Comparison of ENCODE assay signal across 13 cellular contexts in genomic region chr3:169404491-169404890, GRCh38.
"Had no signal": no experiment of that assay in that cellular context is flagged by ENCODE, and none has a peak within 500 bp of the region (broad histone marks: within the 10 kb centered on the region; RNA-seq: fewer than 3 reads in every experiment).

No MANE protein-coding gene starts in this region.

- DNase-seq: activated CD4-positive, alpha-beta T cell treated with anti-CD3 and anti-CD28 coated beads for 4 hours; activated CD8-positive, alpha-beta memory T cell treated with anti-CD3 and anti-CD28 coated beads for 24 hours; activated naive CD4-positive, alpha-beta T cell treated with Interleukin-2 at 50 U/mL for 16 hours; activated naive CD8-positive, alpha-beta T cell treated with anti-CD3 and anti-CD28 coated beads, Interleukin-2, amount 50 U/mL, for 24 hours; dermis blood vessel endothelial cell; foreskin fibroblast; small intestine had no signal

- H3K4me3 ChIP-seq: esophagus muscularis mucosa, SJSA1, tibial nerve had no signal

- H3K4me1 Mint-ChIP-seq: activated naive CD8-positive, alpha-beta T cell treated with anti-CD3 and anti-CD28 coated beads, Interleukin-2, amount 50 U/mL, for 24 hours; stimulated activated effector memory CD8-positive, alpha-beta T cell treated with anti-CD3 and anti-CD28 coated beads, Interleukin-12 subunit alpha, Interleukin-12 subunit beta, amount 100 ng/mL, for 72 hours had no signal

- H3K4me3 Mint-ChIP-seq: activated naive CD8-positive, alpha-beta T cell treated with anti-CD3 and anti-CD28 coated beads, Interleukin-2, amount 50 U/mL, for 24 hours; natural killer cell treated with Interleukin-12 subunit alpha and Interleukin-12 subunit beta and Interleukin-15 and Interleukin-18, amount 100 ng/mL, for 72 hours; stimulated activated effector memory CD8-positive, alpha-beta T cell treated with anti-CD3 and anti-CD28 coated beads, Interleukin-12 subunit alpha, Interleukin-12 subunit beta, amount 100 ng/mL, for 72 hours had no signal

- H3K4me1 ChIP-seq: esophagus muscularis mucosa, SJSA1, tibial nerve had no signal

- H3K36me3 Mint-ChIP-seq: natural killer cell treated with Interleukin-12 subunit alpha and Interleukin-12 subunit beta and Interleukin-15 and Interleukin-18, amount 100 ng/mL, for 72 hours; stimulated activated effector memory CD8-positive, alpha-beta T cell treated with anti-CD3 and anti-CD28 coated beads, Interleukin-12 subunit alpha, Interleukin-12 subunit beta, amount 100 ng/mL, for 72 hours had no signal

- H3K36me3 ChIP-seq: esophagus muscularis mucosa, SJSA1, tibial nerve had no signal

- H3K27ac Mint-ChIP-seq: activated naive CD8-positive, alpha-beta T cell treated with anti-CD3 and anti-CD28 coated beads, Interleukin-2, amount 50 U/mL, for 24 hours; natural killer cell treated with Interleukin-12 subunit alpha and Interleukin-12 subunit beta and Interleukin-15 and Interleukin-18, amount 100 ng/mL, for 72 hours; stimulated activated effector memory CD8-positive, alpha-beta T cell treated with anti-CD3 and anti-CD28 coated beads, Interleukin-12 subunit alpha, Interleukin-12 subunit beta, amount 100 ng/mL, for 72 hours had no signal

- H3K27me3 ChIP-seq: esophagus muscularis mucosa, SJSA1 had no signal

- H3K9me3 Mint-ChIP-seq: activated naive CD8-positive, alpha-beta T cell treated with anti-CD3 and anti-CD28 coated beads, Interleukin-2, amount 50 U/mL, for 24 hours had no signal

- ATAC-seq: activated naive CD8-positive, alpha-beta T cell treated with anti-CD3 and anti-CD28 coated beads, Interleukin-2, amount 50 U/mL, for 24 hours; left lobe of liver; natural killer cell treated with Interleukin-12 subunit alpha and Interleukin-12 subunit beta and Interleukin-15 and Interleukin-18, amount 100 ng/mL, for 72 hours; stimulated activated effector memory CD8-positive, alpha-beta T cell treated with anti-CD3 and anti-CD28 coated beads, Interleukin-12 subunit alpha, Interleukin-12 subunit beta, amount 100 ng/mL, for 72 hours had no signal

- H3K9me3 ChIP-seq: esophagus muscularis mucosa, SJSA1, tibial nerve had no signal

- H3K27ac ChIP-seq: esophagus muscularis mucosa, SJSA1, tibial nerve had no signal

- H3K27me3 Mint-ChIP-seq: natural killer cell treated with Interleukin-12 subunit alpha and Interleukin-12 subunit beta and Interleukin-15 and Interleukin-18, amount 100 ng/mL, for 72 hours had no signal
